Comparison of ENCODE assay signal across 8 cellular contexts in genomic region chr9:70413798-70414775, GRCh38. TPM values are rescaled to one million over a fixed set of nuclear protein-coding genes. Genes with fewer than 3 reads are reported as not detected.
DNase-seq lines count a peak whose midpoint lies in the region; ATAC-seq lines count a peak whose summit lies in the region.

Gene KLF9, minus strand, starts transcription at chr9:70414657. Its CDS starts 1,294 bp downstream, at chr9:70413363.

- in situ Hi-C loops in Caki2 (cut with HindIII; ENCODE audit: low pct_unique_long_range_greater_than_20kb, low sequenced_read_pairs): no loop called here

- H3K27me3 ChIP-seq in HUES48 (ENCODE audit: control insufficient read depth, insufficient read depth, low read length): peaks cover 43% of the 10 kb centered on the region
- H3K27me3 ChIP-seq in mononuclear cell (ENCODE audit: insufficient read depth, low read length): no peaks in the 10 kb centered on the region

- H3K4me1 ChIP-seq in HUES48 (ENCODE audit: control insufficient read depth, insufficient read depth, low read length): peaks cover 17% of the 10 kb centered on the region
- peaks cover 51% of the 10 kb centered on the region for H3K4me1 ChIP-seq in mononuclear cell (ENCODE audit: insufficient read depth, low read length)

- DNase-seq in Caki2 (ENCODE audit: low read depth) (peak; percentile 89), OCI-M2 (lab: John Stamatoyannopoulos, UW; ENCODE audit: unreplicated experiment) (peak; percentile 91), activated T-cell treated with anti-CD3 and anti-CD28 coated beads for 4 hours (peak; percentile 80), epidermal melanocyte (ENCODE audit: insufficient read length, low spot score) (peak; percentile 97)
- DNase-seq in stimulated activated CD8-positive, alpha-beta memory T cell treated with anti-CD3 and anti-CD28 coated beads, Interleukin-2, amount 100 ng/mL, for 48 hours (ENCODE audit: low read depth in 2 of 2): peak; percentile 72 to 82

- H3K9me3 ChIP-seq in HUES48 (ENCODE audit: control insufficient read depth, insufficient read depth, low read length) (no peaks in the 10 kb centered on the region), mononuclear cell (ENCODE audit: low read depth, low read length) (no peaks in the 10 kb centered on the region)

- H3K9ac ChIP-seq in HUES48 (ENCODE audit: low read depth, low read length): peak within 1 kb of the TSS; percentile 20; the same call in 1 of the 2 replicates

- H3K4me3 ChIP-seq in HUES48 (ENCODE audit: low read depth, low read length) (peak within 1 kb of the TSS; percentile 59), mononuclear cell (ENCODE audit: low read length) (peak within 1 kb of the TSS; percentile 89)

- H3K36me3 ChIP-seq in HUES48 (ENCODE audit: control insufficient read depth, insufficient read depth, low read length): no peaks in the 10 kb centered on the region

- peak; percentile 63 for ATAC-seq in GM21390 (IDR thresholded peaks at IDR 0.05; ENCODE audit: unreplicated experiment)

- peak within 1 kb of the TSS; percentile 78 for H3K27ac ChIP-seq in HUES48 (ENCODE audit: low read depth, low read length)

RNA-seq across cellular contexts. Expression of gene KLF9, which starts in this region (rescaled TPM):
- total RNA-seq in Caki2 (2014; rRNA removed; shearing (Covaris generic); ENCODE audit: low replicate concordance): 0.35 and 1.1 TPM in 2 replicates
- total RNA-seq in mononuclear cell: 118 TPM

Comparison
In these comparisons a context has a peak if more than half of its experiments do, and no peak if none do; other contexts are left out.
1. Peak in every context shown above with its lines: DNase-seq, ATAC-seq, H3K4me3 ChIP-seq and H3K27ac ChIP-seq.
2. RNA of gene KLF9 (total RNA-seq): 118 TPM in mononuclear cell (single experiment); 0.35 to 1.1 TPM in Caki2; every median in the first group is over 10 times any median in the second.